In the genomic region with DNA sequence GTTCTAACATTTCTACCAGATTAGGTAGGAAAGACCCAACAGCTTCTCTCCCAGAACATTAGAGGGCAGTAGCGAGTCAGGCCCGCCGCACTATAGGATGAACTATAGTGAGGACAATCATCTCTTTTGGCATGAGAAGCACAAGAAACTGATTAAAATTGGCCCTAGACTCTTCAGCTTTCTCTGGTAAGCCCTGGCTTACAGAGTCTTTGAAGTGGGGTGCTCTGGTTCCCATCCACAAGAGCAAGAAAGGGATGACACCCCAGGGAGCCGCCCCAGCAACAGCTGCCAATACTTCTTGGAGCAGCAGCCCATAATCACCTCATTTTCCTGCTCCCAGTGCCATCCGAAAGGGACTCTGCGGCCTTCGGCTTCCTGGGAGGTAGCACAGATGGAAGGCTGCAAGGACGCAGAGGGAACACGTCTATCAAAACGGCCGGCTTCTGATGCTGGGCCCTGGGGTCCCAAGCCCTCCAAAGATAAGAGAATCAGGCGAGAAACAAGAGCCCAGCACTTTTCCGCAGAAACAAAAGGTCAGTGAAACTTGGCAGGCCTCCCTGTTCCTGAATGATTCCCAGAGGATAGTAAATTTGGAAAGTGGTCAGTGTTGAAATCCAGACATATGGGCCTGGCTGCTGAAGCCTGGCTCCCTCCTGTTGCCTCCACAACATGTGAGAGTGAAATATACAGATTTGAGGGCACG, we compare ENCODE assay signal across 8 cellular contexts.
DNase-seq lines count a peak whose midpoint lies in the region; ATAC-seq, FAIRE-seq and TF ChIP-seq lines count a peak whose summit lies in the region.

No MANE protein-coding gene starts in this region.

- no peaks in the 10 kb centered on the region for H3K9me3 ChIP-seq in CD8-positive, alpha-beta memory T cell (ENCODE audit: low read length)
- H3K9me3 ChIP-seq in keratinocyte (ENCODE audit: control insufficient read depth, low read depth, low read length), result no peaks in the 10 kb centered on the region

- in situ Hi-C loops in T47D (cut with HindIII; ENCODE audit: low pct_unique_long_range_greater_than_20kb, low sequenced_read_pairs), result no loop called here

- no peaks in the 10 kb centered on the region for H3K79me2 ChIP-seq in keratinocyte (ENCODE audit: control insufficient read depth, insufficient read depth, low read length)

- H3K4me1 Mint-ChIP-seq in CD8-positive, alpha-beta memory T cell, result no peaks in the 10 kb centered on the region

- no peaks in the 10 kb centered on the region for H3K27me3 ChIP-seq in CD8-positive, alpha-beta memory T cell (ENCODE audit: insufficient read depth, low read length, poor library complexity, severe bottlenecking)
- peaks cover 61% of the 10 kb centered on the region for H3K27me3 ChIP-seq in keratinocyte (ENCODE audit: control insufficient read depth, extremely low read depth, insufficient read depth, low read length)

- peak; percentile 79 to 96 (median 88) for TF ChIP-seq CTCF in keratinocyte (optimal IDR thresholded peaks at IDR 0.05 in 1 of 3, IDR thresholded peaks at IDR 0.05 in 1 of 3, conservative IDR thresholded peaks at IDR 0.05 in 1 of 3; ENCODE audit: extremely low read depth in 1 of 3, insufficient read depth in 2 of 3, low read length in 3 of 3)

- peaks cover 0 to 6% (median 0%) of the 10 kb centered on the region in 5 donors for H3K9me3 Mint-ChIP-seq in CD8-positive, alpha-beta memory T cell

- dilution Hi-C loops in keratinocyte (cut with MboI; ENCODE audit: extremely low pct_ligation_motif_present, low sequenced_read_pairs), result no loop called here

- peak in 3 of 5 donors; percentile 17 to 50 (median 21) for DNase-seq in CD8-positive, alpha-beta memory T cell
- DNase-seq in HCEC 1CT (peak; percentile 66), OCI-M1 (lab: John Stamatoyannopoulos, UW) (peak; percentile 59), T47D (ENCODE audit: low read depth in 1 of 2, low spot score in 1 of 2) (peak; percentile 46 to 61), keratinocyte (ENCODE audit: low read depth, low spot score) (no peak), NCI-H128 (lab: John Stamatoyannopoulos, UW; ENCODE audit: unreplicated experiment) (no peak)
- DNase-seq in stimulated activated CD4-positive, alpha-beta T cell treated with anti-CD3 and anti-CD28 coated beads, Interleukin-15, amount 100 ng/mL, for 24 hours, result peak; percentile 54

- H3K4me1 ChIP-seq in CD8-positive, alpha-beta memory T cell (ENCODE audit: insufficient read depth, low read length), result no peaks in the 10 kb centered on the region
- H3K4me1 ChIP-seq in keratinocyte (ENCODE audit: control insufficient read depth, extremely low read depth, insufficient read depth, low read length), result no peaks in the 10 kb centered on the region

- CTCF ChIA-PET in CD8-positive, alpha-beta memory T cell (lab: Charles Lee), result interaction anchor here (0.5 to 1.3 kb wide), 8 partner anchors 8 to 1542 kb away, joined by 3 to 5 read pairs (median 3); no protein-coding TSS in a partner anchor

- POLR2A ChIA-PET in CD8-positive, alpha-beta memory T cell (lab: Charles Lee), result no interaction called here

- no peaks in the 10 kb centered on the region for H3K36me3 ChIP-seq in CD8-positive, alpha-beta memory T cell (ENCODE audit: insufficient read depth, low read length)
- H3K36me3 ChIP-seq in keratinocyte (ENCODE audit: control insufficient read depth in 2 of 2, extremely low read depth in 1 of 2, insufficient read depth in 2 of 2, low read length in 2 of 2), result no peaks in the 10 kb centered on the region

- H3K27me3 Mint-ChIP-seq in CD8-positive, alpha-beta memory T cell, result peaks cover 26 to 64% of the 10 kb centered on the region in 2 donors

- H3K36me3 Mint-ChIP-seq in CD8-positive, alpha-beta memory T cell, result peaks cover 0 to 8% (median 0%) of the 10 kb centered on the region in 3 donors

- peak; percentile 73 for FAIRE-seq in keratinocyte (lab: Jason Lieb, UNC)

- H3K27ac Mint-ChIP-seq in CD8-positive, alpha-beta memory T cell, result no peak overlapping the region

- H3K9me1 ChIP-seq in keratinocyte (ENCODE audit: control insufficient read depth, extremely low read depth, insufficient read depth, low read length), result no peaks in the 10 kb centered on the region

- ATAC-seq in GM21515 (IDR thresholded peaks at IDR 0.05; ENCODE audit: unreplicated experiment), result no peak

- peaks cover 9% of the 10 kb centered on the region for H4K20me1 ChIP-seq in keratinocyte (ENCODE audit: control insufficient read depth, extremely low read depth, insufficient read depth, low read length)

- no peak overlapping the region for H2AFZ ChIP-seq in keratinocyte (ENCODE audit: control insufficient read depth, low read length)

- no peak overlapping the region for H3K27ac ChIP-seq in CD8-positive, alpha-beta memory T cell (ENCODE audit: low read depth, low read length)
- no peak overlapping the region for H3K27ac ChIP-seq in keratinocyte (ENCODE audit: control insufficient read depth, insufficient read depth, low read length)

- no peak overlapping the region for H3K4me2 ChIP-seq in keratinocyte (ENCODE audit: control insufficient read depth, extremely low read depth, insufficient read depth, low read depth, low read length)

- H3K4me3 ChIP-seq in CD8-positive, alpha-beta memory T cell (ENCODE audit: low read length), result no peak overlapping the region
- no peak overlapping the region for H3K4me3 ChIP-seq in keratinocyte (ENCODE audit: control insufficient read depth in 2 of 3, extremely low read depth in 1 of 3, insufficient read depth in 2 of 3, low read depth in 1 of 3, low read length in 3 of 3)

- no peak overlapping the region for H3K9ac ChIP-seq in keratinocyte (ENCODE audit: control insufficient read depth, extremely low read depth, insufficient read depth, low read length)

- no peak overlapping the region for H3K4me3 Mint-ChIP-seq in CD8-positive, alpha-beta memory T cell

Comparison
In these comparisons a context has a peak if more than half of its experiments do, and no peak if none do; other contexts are left out.
1. DNase-seq: peak in CD8-positive, alpha-beta memory T cell (3 of 5), HCEC 1CT (single experiment), OCI-M1 (single experiment), T47D (2 of 2) and stimulated activated CD4-positive, alpha-beta T cell treated with anti-CD3 and anti-CD28 coated beads, Interleukin-15, amount 100 ng/mL, for 24 hours (single experiment); none in keratinocyte (single experiment) and NCI-H128 (single experiment).